ENCODE assay signal across 18 cellular contexts in the genomic region with DNA sequence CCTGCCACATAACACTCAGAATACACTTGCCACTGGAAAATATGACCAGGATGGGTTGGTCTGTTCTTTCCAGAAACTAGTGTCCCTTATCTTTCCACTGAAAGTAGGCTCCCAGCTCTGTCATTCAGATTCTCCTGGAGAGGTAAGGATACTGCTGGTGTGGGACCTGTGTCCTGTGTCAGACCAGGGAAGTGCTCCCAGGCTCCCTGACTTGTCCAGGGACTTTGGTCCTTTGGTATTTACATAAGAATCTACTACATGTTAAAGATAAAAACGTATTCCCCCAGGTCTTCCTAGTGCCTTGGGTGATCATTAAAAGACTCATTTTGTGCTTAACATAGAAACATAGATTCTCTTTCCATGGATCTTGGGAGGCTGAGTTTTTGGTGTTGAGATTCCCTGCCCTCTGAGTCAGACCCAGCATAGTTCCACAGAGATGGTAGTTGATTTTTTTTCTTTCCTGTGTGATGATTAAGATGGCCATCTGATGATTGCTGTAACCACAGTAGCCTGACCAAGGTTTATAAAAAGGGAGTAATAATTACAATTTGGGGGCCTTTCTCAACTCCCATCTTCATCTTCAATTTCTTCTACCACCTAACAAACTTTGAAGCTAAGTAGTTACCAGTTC.
A peak's percentile ranks its signal among the peaks of the same experiment; 100 is the strongest.
DNase-seq lines count a peak whose midpoint lies in the region; ATAC-seq and TF ChIP-seq lines count a peak whose summit lies in the region.
"Had no signal": no experiment of that assay in that cellular context is flagged by ENCODE, and none has a peak within 500 bp of the region (broad histone marks: within the 10 kb centered on the region; RNA-seq: fewer than 3 reads in every experiment).

No MANE protein-coding gene starts in this region.

- H3K27ac Mint-ChIP-seq in progenitor cell of endocrine pancreas: peak overlapping the region; percentile 73
- H3K27ac Mint-ChIP-seq: activated CD4-positive, alpha-beta T cell treated with anti-CD3 and anti-CD28 coated beads for 36 hours; activated naive CD8-positive, alpha-beta T cell treated with anti-CD3 and anti-CD28 coated beads, Interleukin-2, amount 50 U/mL, for 24 hours; activated T-cell treated with anti-CD3 and anti-CD28 coated beads, Interleukin-2, amount 50 U/mL, for 24 hours had no signal

- DNase-seq in GM23248 (peak; percentile 80), foreskin fibroblast (peak; percentile 57 to 79), progenitor cell of endocrine pancreas (ENCODE audit: low spot score, unreplicated experiment) (no peak), H7 (no peak), NCI-H446 treated with DMSO at 0.1 percent for 48 hours (lab: John Stamatoyannopoulos, UW) (no peak), RWPE1 (ENCODE audit: low spot score) (no peak)
- DNase-seq: activated CD4-positive, alpha-beta T cell treated with anti-CD3 and anti-CD28 coated beads for 36 hours; activated naive CD8-positive, alpha-beta T cell treated with anti-CD3 and anti-CD28 coated beads, Interleukin-2, amount 50 U/mL, for 24 hours; activated T-cell treated with anti-CD3 and anti-CD28 coated beads, Interleukin-2, amount 50 U/mL, for 24 hours; islet precursor cell; NCI-H1048; NCI-H446; PC-3; T-helper 2 cell had no signal

- peak overlapping the region; percentile 40; the same call in 1 of the 2 replicates for H2AFZ ChIP-seq in GM23248

- POLR2A ChIA-PET in RWPE1 (lab: Yijun Ruan, JAX; ENCODE audit: low non-redundant PET): no interaction called here

- in situ Hi-C loops in GM23248 (cut with MboI): no loop called here

- CTCF ChIA-PET in RWPE1 (lab: Yijun Ruan, JAX): no interaction called here

- peaks cover 8% of the 10 kb centered on the region for H3F3A ChIP-seq in GM23248 (ENCODE audit: insufficient read depth)

- H3K4me3 ChIP-seq in GM23248: no peak overlapping the region
- no peak overlapping the region for H3K4me3 ChIP-seq in foreskin fibroblast (ENCODE audit: low read depth in 1 of 2, low read length in 2 of 2)
- H3K4me3 ChIP-seq in H7 (ENCODE audit: insufficient read depth, low read depth, low read length): no peak overlapping the region
- H3K4me3 ChIP-seq: BLaER1, gastroesophageal sphincter had no signal

- H3K4me3 Mint-ChIP-seq in progenitor cell of endocrine pancreas (ENCODE audit: low read depth): no peak overlapping the region
- H3K4me3 Mint-ChIP-seq: activated CD4-positive, alpha-beta T cell treated with anti-CD3 and anti-CD28 coated beads for 36 hours; activated naive CD8-positive, alpha-beta T cell treated with anti-CD3 and anti-CD28 coated beads, Interleukin-2, amount 50 U/mL, for 24 hours; activated T-cell treated with anti-CD3 and anti-CD28 coated beads, Interleukin-2, amount 50 U/mL, for 24 hours had no signal

- no peaks in the 10 kb centered on the region for H3K9me3 ChIP-seq in GM23248 (ENCODE audit: low read depth)

- no peak overlapping the region for H3K9ac ChIP-seq in GM23248
- H3K9ac ChIP-seq: BLaER1 had no signal

- H3K4me1 ChIP-seq in GM23248 (ENCODE audit: insufficient read depth): peaks cover 11% of the 10 kb centered on the region
- H3K4me1 ChIP-seq: BLaER1 had no signal

- H4K20me1 ChIP-seq in GM23248 (ENCODE audit: insufficient read depth): no peaks in the 10 kb centered on the region
- H4K20me1 ChIP-seq: BLaER1 had no signal

- TF ChIP-seq CTCF in foreskin fibroblast (IDR thresholded peaks at IDR 0.05; ENCODE audit: low read depth, low read length) (no peak), progenitor cell of endocrine pancreas (IDR thresholded peaks at IDR 0.05; ENCODE audit: unreplicated experiment) (no peak), RWPE1 (conservative IDR thresholded peaks at IDR 0.05; ENCODE audit: low read depth) (no peak)

- H3K9me3 Mint-ChIP-seq in progenitor cell of endocrine pancreas (ENCODE audit: low read depth): peaks cover 6% of the 10 kb centered on the region

- H3K4me2 ChIP-seq in GM23248 (ENCODE audit: unreplicated experiment): peak overlapping the region; percentile 0
- H3K4me2 ChIP-seq: BLaER1 had no signal

- 62 to 69% methylated on average over 1 of the region's 1 CpG for whole genome bisulfite sequencing in GM23248 (ENCODE audit: low coverage in 1 of 2, low lambda C conversion rate in 2 of 2, missing lambda C conversion rate in 2 of 2), 2 experiments

- H3K79me2 ChIP-seq in GM23248 (ENCODE audit: insufficient read depth): no peaks in the 10 kb centered on the region

- no peaks in the 10 kb centered on the region for H3K27me3 Mint-ChIP-seq in progenitor cell of endocrine pancreas
- H3K27me3 Mint-ChIP-seq: activated CD4-positive, alpha-beta T cell treated with anti-CD3 and anti-CD28 coated beads for 36 hours had no signal

- no peaks in the 10 kb centered on the region for H3K9me2 ChIP-seq in GM23248 (ENCODE audit: insufficient read depth)

- H3K27me3 ChIP-seq in GM23248 (replicated peaks; ENCODE audit: insufficient read depth) (no peaks in the 10 kb centered on the region), H7 (ENCODE audit: control insufficient read depth, insufficient read depth, low read length) (no peaks in the 10 kb centered on the region)
- H3K27me3 ChIP-seq: BLaER1, gastroesophageal sphincter had no signal

- H3K27ac ChIP-seq in GM23248: 0 out of 2 replicates have a peak overlapping the region, but pooled peaks have one; percentile 22
- no peak overlapping the region for H3K27ac ChIP-seq in RWPE1
- H3K27ac ChIP-seq: BLaER1, gastroesophageal sphincter had no signal

- peaks cover 17% of the 10 kb centered on the region for H3K4me1 Mint-ChIP-seq in progenitor cell of endocrine pancreas (ENCODE audit: low read depth)
- H3K4me1 Mint-ChIP-seq: activated CD4-positive, alpha-beta T cell treated with anti-CD3 and anti-CD28 coated beads for 36 hours; activated naive CD8-positive, alpha-beta T cell treated with anti-CD3 and anti-CD28 coated beads, Interleukin-2, amount 50 U/mL, for 24 hours had no signal

- ATAC-seq in SK-N-SH treated with all-trans-retinoic acid at 6 μM for 48 hours (peak; percentile 54; the same call in 2 of the 3 replicates), HG03280 (IDR thresholded peaks at IDR 0.05; ENCODE audit: unreplicated experiment) (no peak)
- ATAC-seq: activated CD4-positive, alpha-beta T cell treated with anti-CD3 and anti-CD28 coated beads for 36 hours; activated naive CD8-positive, alpha-beta T cell treated with anti-CD3 and anti-CD28 coated beads, Interleukin-2, amount 50 U/mL, for 24 hours; gastroesophageal sphincter; PC-3 had no signal

- H3K36me3 Mint-ChIP-seq in progenitor cell of endocrine pancreas (ENCODE audit: insufficient read depth): peaks cover 2% of the 10 kb centered on the region

- H3K36me3 ChIP-seq in GM23248 (ENCODE audit: low read depth): no peaks in the 10 kb centered on the region
- no peaks in the 10 kb centered on the region for H3K36me3 ChIP-seq in H7 (replicated peaks; ENCODE audit: control insufficient read depth, insufficient read depth, low read length)
- H3K36me3 ChIP-seq: BLaER1, gastroesophageal sphincter had no signal

TF ChIP-seq in SK-N-SH treated with all-trans-retinoic acid at 6 μM for 48 hours, 23 proteins besides CTCF, POLR2A, EP300 and RAD21:
- TF ChIP-seq, protein P1, sequence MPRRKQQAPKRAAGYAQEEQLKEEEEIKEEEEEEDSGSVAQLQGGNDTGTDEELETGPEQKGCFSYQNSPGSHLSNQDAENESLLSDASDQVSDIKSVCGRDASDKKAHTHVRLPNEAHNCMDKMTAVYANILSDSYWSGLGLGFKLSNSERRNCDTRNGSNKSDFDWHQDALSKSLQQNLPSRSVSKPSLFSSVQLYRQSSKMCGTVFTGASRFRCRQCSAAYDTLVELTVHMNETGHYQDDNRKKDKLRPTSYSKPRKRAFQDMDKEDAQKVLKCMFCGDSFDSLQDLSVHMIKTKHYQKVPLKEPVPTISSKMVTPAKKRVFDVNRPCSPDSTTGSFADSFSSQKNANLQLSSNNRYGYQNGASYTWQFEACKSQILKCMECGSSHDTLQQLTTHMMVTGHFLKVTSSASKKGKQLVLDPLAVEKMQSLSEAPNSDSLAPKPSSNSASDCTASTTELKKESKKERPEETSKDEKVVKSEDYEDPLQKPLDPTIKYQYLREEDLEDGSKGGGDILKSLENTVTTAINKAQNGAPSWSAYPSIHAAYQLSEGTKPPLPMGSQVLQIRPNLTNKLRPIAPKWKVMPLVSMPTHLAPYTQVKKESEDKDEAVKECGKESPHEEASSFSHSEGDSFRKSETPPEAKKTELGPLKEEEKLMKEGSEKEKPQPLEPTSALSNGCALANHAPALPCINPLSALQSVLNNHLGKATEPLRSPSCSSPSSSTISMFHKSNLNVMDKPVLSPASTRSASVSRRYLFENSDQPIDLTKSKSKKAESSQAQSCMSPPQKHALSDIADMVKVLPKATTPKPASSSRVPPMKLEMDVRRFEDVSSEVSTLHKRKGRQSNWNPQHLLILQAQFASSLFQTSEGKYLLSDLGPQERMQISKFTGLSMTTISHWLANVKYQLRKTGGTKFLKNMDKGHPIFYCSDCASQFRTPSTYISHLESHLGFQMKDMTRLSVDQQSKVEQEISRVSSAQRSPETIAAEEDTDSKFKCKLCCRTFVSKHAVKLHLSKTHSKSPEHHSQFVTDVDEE (CRISPR knock-in tag; IDR thresholded peaks at IDR 0.05): no peak
- no peak for TF ChIP-seq ARNTL (CRISPR knock-in tag; IDR thresholded peaks at IDR 0.05; ENCODE audit: borderline replicate concordance, low read depth)

Comparison
In these comparisons a context has a peak if more than half of its experiments do, and no peak if none do; other contexts are left out.
1. DNase-seq: peak in GM23248 (single experiment) and foreskin fibroblast (2 of 2); none in progenitor cell of endocrine pancreas (single experiment), H7 (single experiment), NCI-H446 treated with DMSO at 0.1 percent for 48 hours (single experiment) and RWPE1 (single experiment).